25 cellular contexts compared by ENCODE assay signal in the genomic region with DNA sequence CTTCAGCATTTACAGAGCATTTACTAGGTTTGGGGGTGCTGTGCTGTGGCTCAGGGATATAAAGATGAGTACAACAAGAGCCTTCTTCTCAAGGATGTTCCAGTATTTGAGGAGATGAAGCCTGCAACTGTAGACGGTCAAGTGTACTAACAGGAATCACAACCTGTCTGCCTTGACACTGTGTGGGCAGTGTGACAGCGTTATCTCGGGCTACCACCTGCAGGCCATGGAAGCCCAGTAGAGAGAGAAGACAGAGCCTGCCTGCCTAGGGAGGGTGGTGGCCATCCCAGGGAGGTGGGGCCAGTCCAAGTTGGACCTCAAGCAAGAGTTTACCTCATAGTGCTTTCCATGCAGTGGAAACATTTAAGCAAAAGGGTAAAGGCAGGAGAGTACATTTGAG.
"Had no signal": no experiment of that assay in that cellular context is flagged by ENCODE, and none has a peak within 500 bp of the region (broad histone marks: within the 10 kb centered on the region; RNA-seq: fewer than 3 reads in every experiment).

No MANE protein-coding gene starts in this region.

- DNase-seq: colonic mucosa; cortex of kidney; effector CD8-positive, alpha-beta T cell; effector memory CD8-positive, alpha-beta T cell; endodermal cell; erythroblast; esophagus squamous epithelium; foreskin fibroblast; foreskin melanocyte; gastrocnemius medialis; glutamatergic neuron; head of caudate nucleus; heart right ventricle; hippocampal formation; left cardiac atrium; left lung; left ventricle myocardium superior; lower lobe of right lung; mesendoderm; midbrain had no signal

- FAIRE-seq: endometrium, islet of Langerhans, keratinocyte had no signal

- H3K27me3 ChIP-seq: colonic mucosa, gastrocnemius medialis, left lung had no signal

- ATAC-seq: effector memory CD8-positive, alpha-beta T cell; esophagus mucosa; gastrocnemius medialis; heart right ventricle; left cardiac atrium; left lung; left ventricle myocardium superior; lower lobe of right lung had no signal

- H3K36me3 ChIP-seq: colonic mucosa, esophagus squamous epithelium, gastrocnemius medialis, heart right ventricle, left lung, lower lobe of right lung had no signal

- H3K27ac ChIP-seq: colonic mucosa, epithelial cell of prostate, esophagus squamous epithelium, gastrocnemius medialis, heart right ventricle, lower lobe of right lung had no signal

- H3K4me3 ChIP-seq: colonic mucosa, esophagus squamous epithelium, gastrocnemius medialis, heart right ventricle, left lung, lower lobe of right lung had no signal

- H3K9me3 ChIP-seq: colonic mucosa, esophagus squamous epithelium, gastrocnemius medialis, left lung, lower lobe of right lung had no signal

- H3K4me1 ChIP-seq: colonic mucosa, esophagus squamous epithelium, gastrocnemius medialis had no signal
